8 cellular contexts compared by ENCODE assay signal in the genomic region with DNA sequence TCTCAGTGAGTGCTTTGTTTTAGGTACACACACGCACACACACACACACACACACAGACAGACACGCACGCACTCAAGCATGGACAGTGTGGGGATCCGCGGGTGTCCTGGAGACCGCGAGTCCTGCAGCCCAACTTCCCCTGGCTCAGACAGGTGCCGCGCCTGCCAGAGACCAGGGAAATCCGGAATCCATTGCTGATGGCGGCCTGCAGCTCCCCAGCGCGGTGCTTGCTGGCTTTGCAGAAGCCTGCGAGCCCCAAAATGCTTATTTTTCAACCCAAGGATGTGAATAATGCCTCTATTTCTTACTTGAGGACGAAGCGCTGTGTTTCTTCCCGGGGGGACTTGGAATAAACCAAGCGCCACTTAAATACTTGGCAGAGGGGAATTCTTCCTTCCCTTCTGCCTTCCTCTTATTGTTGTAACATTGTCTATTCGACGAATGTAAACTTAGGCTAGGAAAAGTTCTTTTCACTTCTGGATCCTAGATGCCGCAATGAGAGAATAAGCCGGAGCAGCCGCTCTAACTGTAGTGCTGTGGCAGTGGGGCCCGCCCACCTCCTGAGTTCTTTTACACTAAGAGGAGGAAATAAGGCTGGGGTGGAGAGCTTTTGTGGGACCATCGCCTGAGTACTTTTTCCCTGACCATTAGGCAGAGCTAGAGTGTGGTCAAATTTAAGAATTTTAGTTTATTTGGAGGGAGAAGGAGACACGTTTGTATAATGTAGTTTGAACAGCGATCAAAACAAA. TPM values are rescaled to one million over a fixed set of nuclear protein-coding genes. Genes with fewer than 3 reads are reported as not detected.
DNase-seq lines count a peak whose midpoint lies in the region; ATAC-seq and TF ChIP-seq lines count a peak whose summit lies in the region.

No MANE protein-coding gene starts in this region.

- no peak for TF ChIP-seq EP300 in transverse colon (IDR thresholded peaks at IDR 0.05; ENCODE audit: low read depth)

- H3K4me3 ChIP-seq in ACC112 (ENCODE audit: low read depth, low read length) (peak overlapping the region; percentile 75), KMS-11 (IDR thresholded peaks at IDR 0.05; ENCODE audit: insufficient read depth, low read depth, low read length) (no peak overlapping the region), esophagus squamous epithelium (peak overlapping the region; percentile 76 to 93 (median 85)), muscle layer of colon (ENCODE audit: low read depth in 1 of 2, low read length in 2 of 2) (peak overlapping the region; percentile 39 to 72), transverse colon (peak overlapping the region; percentile 36 to 70 (median 50))

- H2AFZ ChIP-seq in ACC112 (ENCODE audit: low read length, unreplicated experiment) (peak overlapping the region; percentile 75), KMS-11 (ENCODE audit: low read depth) (peak overlapping the region; percentile 98)

- H3K79me2 ChIP-seq in ACC112 (ENCODE audit: control insufficient read depth, insufficient read depth, low read length, unreplicated experiment), result peaks cover 53% of the 10 kb centered on the region
- no peaks in the 10 kb centered on the region for H3K79me2 ChIP-seq in KMS-11 (ENCODE audit: insufficient read depth, low read depth)

- DNase-seq in activated CD8-positive, alpha-beta memory T cell treated with anti-CD3 and anti-CD28 coated beads, Interleukin-2, amount 50 U/mL, for 4 hours, result peak; percentile 19
- DNase-seq in esophagus squamous epithelium (lab: John Stamatoyannopoulos, UW), result no peak
- DNase-seq in transverse colon, result peak; percentile 56
- no peak for DNase-seq in NCI-H2171 treated with DMSO at 0.1 percent for 48 hours (lab: John Stamatoyannopoulos, UW)

- H3K36me3 ChIP-seq in ACC112 (ENCODE audit: insufficient read depth, low read length), result peaks cover 18% of the 10 kb centered on the region; the same call in 1 of the 2 replicates
- no peaks in the 10 kb centered on the region for H3K36me3 ChIP-seq in KMS-11 (ENCODE audit: insufficient read depth)
- peaks cover 0 to 7% (median 0%) of the 10 kb centered on the region in 3 donors for H3K36me3 ChIP-seq in esophagus squamous epithelium
- H3K36me3 ChIP-seq in muscle layer of colon (ENCODE audit: insufficient read depth, low read length), result no peaks in the 10 kb centered on the region
- no peaks in the 10 kb centered on the region for H3K36me3 ChIP-seq in transverse colon

- no peaks in the 10 kb centered on the region for H3K9me3 ChIP-seq in esophagus squamous epithelium
- H3K9me3 ChIP-seq in muscle layer of colon (ENCODE audit: low read length), result no peaks in the 10 kb centered on the region
- H3K9me3 ChIP-seq in transverse colon, result no peaks in the 10 kb centered on the region

- TF ChIP-seq CTCF in KMS-11 (conservative IDR thresholded peaks at IDR 0.05; ENCODE audit: low read depth, low read length) (no peak), esophagus squamous epithelium (IDR thresholded peaks at IDR 0.05) (peak in 4 of 6 experiments; percentile 26 to 45 (median 38)), transverse colon (IDR thresholded peaks at IDR 0.05) (peak in 2 of 5 experiments; percentile 16 to 27)

- no peaks in the 10 kb centered on the region for H4K20me1 ChIP-seq in KMS-11 (ENCODE audit: insufficient read depth)

- H3K27ac ChIP-seq in ACC112 (ENCODE audit: low read depth, low read length) (no peak overlapping the region), KMS-11 (no peak overlapping the region), esophagus squamous epithelium (peak overlapping the region; percentile 87 to 92 (median 88)), muscle layer of colon (ENCODE audit: low read depth, low read length) (no peak overlapping the region), transverse colon (peak overlapping the region; percentile 58 to 79 (median 73))

- H3K9ac ChIP-seq in KMS-11 (peak overlapping the region; percentile 23; the same call in 1 of the 2 replicates), muscle layer of colon (ENCODE audit: low read length) (no peak overlapping the region)

- H3K4me1 ChIP-seq in ACC112 (ENCODE audit: control insufficient read depth, insufficient read depth, low read length, unreplicated experiment) (peaks cover 29% of the 10 kb centered on the region), KMS-11 (ENCODE audit: low read depth, poor library complexity, severe bottlenecking) (no peaks in the 10 kb centered on the region), esophagus squamous epithelium (peaks cover 8 to 86% (median 23%) of the 10 kb centered on the region in 3 donors), muscle layer of colon (ENCODE audit: insufficient read depth, low read length) (peaks cover 8% of the 10 kb centered on the region), transverse colon (peaks cover 0 to 32% (median 15%) of the 10 kb centered on the region in 4 donors)

- peak overlapping the region; percentile 61 for H3K4me2 ChIP-seq in KMS-11

- H3K27me3 ChIP-seq in ACC112 (ENCODE audit: insufficient read depth, low read length) (no peaks in the 10 kb centered on the region), KMS-11 (ENCODE audit: insufficient read depth, low read depth) (peaks cover 7% of the 10 kb centered on the region), esophagus squamous epithelium (peaks cover 0 to 4% (median 0%) of the 10 kb centered on the region in 4 donors), muscle layer of colon (ENCODE audit: control insufficient read depth in 1 of 2, insufficient read depth in 2 of 2, low read length in 2 of 2) (peaks cover 4 to 6% of the 10 kb centered on the region in 2 donors), transverse colon (no peaks in the 10 kb centered on the region)

- TF ChIP-seq POLR2A in esophagus squamous epithelium (IDR thresholded peaks at IDR 0.05) (no peak), transverse colon (IDR thresholded peaks at IDR 0.05) (no peak)

- intact Hi-C loops in esophagus squamous epithelium (cut with DNase I) (no loop called here), transverse colon (cut with DNase I; ENCODE audit: low total_unique reads) (no loop called here)

- in situ Hi-C loops in transverse colon (cut with MboI; ENCODE audit: low pct_ligation_motif_present in 1 of 4, low pct_unique_long_range_greater_than_20kb in 1 of 4, low sequenced_read_pairs in 3 of 4), result no loop called here

- ATAC-seq in GM19023 (IDR thresholded peaks at IDR 0.05; ENCODE audit: unreplicated experiment), result peak; percentile 35

- 3 to 6% methylated on average over 18 to 21 of the region's 27 CpGs for WGBS in esophagus squamous epithelium, 2 donors
- WGBS in transverse colon (ENCODE audit: low coverage in 1 of 2), 2 donors, result 7 to 20% methylated on average over 5 to 27 of the region's 27 CpGs

RNA-seq across cellular contexts. Expression of a gene that starts 0.8 kb away (rescaled TPM):
- 10 to 100 TPM; 12.0 to 28.5 (median 21.6) TPM for total RNA-seq in esophagus squamous epithelium
- 10 to 100 TPM in 1 of 4 donors, 1 to 10 TPM in 3; 1.5 to 10.1 (median 8.7) TPM for total RNA-seq in transverse colon

Comparison
In these comparisons a context has a peak if more than half of its experiments do, and no peak if none do; other contexts are left out.
1. H3K27ac ChIP-seq: peak in esophagus squamous epithelium (4 of 4) and transverse colon (4 of 4); none in ACC112 (single experiment), KMS-11 (single experiment) and muscle layer of colon (single experiment).
2. DNase-seq: peak in activated CD8-positive, alpha-beta memory T cell treated with anti-CD3 and anti-CD28 coated beads, Interleukin-2, amount 50 U/mL, for 4 hours (single experiment) and transverse colon (single experiment); none in esophagus squamous epithelium (single experiment) and NCI-H2171 treated with DMSO at 0.1 percent for 48 hours (single experiment).